ENCODE assay signal across 10 cellular contexts in genomic region chr9:4530375-4530774, GRCh38. TPM values are rescaled to one million over a fixed set of nuclear protein-coding genes. Genes with fewer than 3 reads are reported as not detected.
DNase-seq lines count a peak whose midpoint lies in the region; ATAC-seq and TF ChIP-seq lines count a peak whose summit lies in the region.
"Had no signal": no experiment of that assay in that cellular context is flagged by ENCODE, and none has a peak within 500 bp of the region (broad histone marks: within the 10 kb centered on the region; RNA-seq: fewer than 3 reads in every experiment).

No MANE protein-coding gene starts in this region.

- peak; percentile 54 for DNase-seq in GM10266 (ENCODE audit: extremely low spot score)
- peak; percentile 48 for DNase-seq in NCI-H69 (lab: John Stamatoyannopoulos, UW)
- peak; percentile 14 to 42 (median 31) for DNase-seq in immature natural killer cell
- no peak for DNase-seq in type B pancreatic cell (ENCODE audit: extremely low spot score, unreplicated experiment)
- no peak for DNase-seq in NCI-H1417 treated with DMSO at 0.1 percent for 48 hours (lab: John Stamatoyannopoulos, UW)
- DNase-seq in OCI-M2 (lab: John Stamatoyannopoulos, UW; ENCODE audit: unreplicated experiment) = no peak
- DNase-seq in SW 1271 (lab: John Stamatoyannopoulos, UW) = no peak
- DNase-seq: nephron progenitor cell; stimulated activated CD4-positive, alpha-beta T cell treated with anti-CD3 and anti-CD28 coated beads, Interleukin-4, amount 100 ng/mL, for 4 hours had no signal

- no peak overlapping the region for H3K4me3 Mint-ChIP-seq in immature natural killer cell
- H3K4me3 Mint-ChIP-seq in type B pancreatic cell = no peak overlapping the region
- H3K4me3 Mint-ChIP-seq: nephron progenitor cell had no signal

- H3K27me3 Mint-ChIP-seq in immature natural killer cell (ENCODE audit: low read depth in 3 of 3) (peaks cover 3 to 5% (median 4%) of the 10 kb centered on the region in 3 donors), type B pancreatic cell (no peaks in the 10 kb centered on the region)

- H3K36me3 Mint-ChIP-seq in immature natural killer cell (peaks cover 0 to 9% (median 0%) of the 10 kb centered on the region in 3 donors), type B pancreatic cell (peaks cover 10% of the 10 kb centered on the region)

- H3K9me3 Mint-ChIP-seq in immature natural killer cell = peaks cover 0 to 9% (median 0%) of the 10 kb centered on the region in 6 donors
- no peaks in the 10 kb centered on the region for H3K9me3 Mint-ChIP-seq in type B pancreatic cell

- ATAC-seq in GM21619 (IDR thresholded peaks at IDR 0.05; ENCODE audit: unreplicated experiment) = peak; percentile 91

- peaks cover 4 to 13% of the 10 kb centered on the region in 2 donors for H3K4me1 Mint-ChIP-seq in immature natural killer cell
- H3K4me1 Mint-ChIP-seq in type B pancreatic cell (ENCODE audit: unreplicated experiment) = no peaks in the 10 kb centered on the region
- H3K4me1 Mint-ChIP-seq: nephron progenitor cell had no signal

- TF ChIP-seq CTCF in GM10266 (IDR thresholded peaks at IDR 0.05; ENCODE audit: control insufficient read depth, insufficient read depth, low read depth, missing control alignments) (no peak), type B pancreatic cell (conservative IDR thresholded peaks at IDR 0.05) (no peak)

- H3K27ac Mint-ChIP-seq in immature natural killer cell (peak overlapping the region in 2 of 6 donors; percentile 34 to 42), type B pancreatic cell (no peak overlapping the region)
- H3K27ac Mint-ChIP-seq: nephron progenitor cell had no signal

RNA-seq across cellular contexts. Expression of gene SLC1A1, which starts 40.1 kb away (rescaled TPM):
- polyA plus RNA-seq in immature natural killer cell = under 1 TPM in 1 of 3 donors, not detected in 2; 0.13 TPM
- 6.0 and 16.2 TPM in 2 replicates for total RNA-seq in type B pancreatic cell (ENCODE audit: low replicate concordance)

Comparison
In these comparisons a context has a peak if more than half of its experiments do, and no peak if none do; other contexts are left out.
1. DNase-seq: peak in GM10266 (single experiment), NCI-H69 (single experiment) and immature natural killer cell (3 of 3); none in type B pancreatic cell (single experiment), NCI-H1417 treated with DMSO at 0.1 percent for 48 hours (single experiment), OCI-M2 (single experiment) and SW 1271 (0 of 2).